In the genomic region with DNA sequence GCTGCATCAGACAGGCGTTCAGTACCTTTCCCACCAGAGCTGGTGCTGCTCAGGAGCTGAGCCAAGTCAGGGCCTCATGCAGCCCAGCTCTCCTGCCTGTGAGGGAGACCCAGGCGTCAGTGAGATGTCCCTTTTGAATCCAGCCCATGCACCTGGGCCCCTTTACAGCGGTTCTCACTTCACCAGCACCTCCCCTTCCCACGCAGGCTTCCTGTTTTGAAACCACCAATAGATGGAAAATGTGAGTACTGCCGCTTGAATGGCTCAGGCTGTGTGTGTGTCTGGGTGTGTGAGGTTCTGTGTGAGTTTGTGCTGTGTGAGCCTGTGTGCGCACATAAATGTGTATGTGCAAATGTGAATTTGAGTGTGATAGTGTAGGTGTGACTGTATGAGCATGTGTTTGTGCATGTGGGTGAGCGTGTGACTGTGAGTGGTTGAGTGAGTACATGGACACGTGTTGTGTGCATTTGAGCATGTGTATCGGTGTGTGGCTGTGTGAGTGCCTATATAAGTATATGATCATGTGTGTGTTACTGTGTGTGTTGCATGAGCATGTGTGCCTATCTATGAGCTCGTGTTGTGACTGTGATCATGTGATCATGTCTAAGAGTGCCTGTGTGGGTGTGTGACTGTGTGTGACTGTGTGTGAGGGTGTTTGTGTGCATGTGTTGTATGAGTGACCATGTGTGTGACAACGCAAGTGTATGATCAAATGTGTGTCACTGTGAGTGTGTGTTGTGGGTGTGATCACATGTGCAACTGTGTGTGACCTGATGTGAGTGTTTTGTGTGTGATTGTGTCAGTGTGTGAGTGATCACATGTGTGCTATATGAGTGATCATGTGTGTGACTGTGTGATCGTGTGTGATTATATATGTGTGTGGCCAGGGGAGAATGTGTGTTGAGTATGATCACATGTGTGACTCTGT, we compare ENCODE assay signal across 8 cellular contexts.
DNase-seq lines count a peak whose midpoint lies in the region; ATAC-seq and TF ChIP-seq lines count a peak whose summit lies in the region.

No MANE protein-coding gene starts in this region.

- BruUV-seq in Calu3 (replicated peaks; lab: Mats Ljungman, UMichigan): no TSS peak

- CTCF ChIA-PET in activated naive CD4-positive, alpha-beta T cell treated with anti-CD3 and anti-CD28 coated beads for 36 hours (lab: Charles Lee): interaction anchor here (0.6 to 2.7 kb wide), 11 partner anchors 8 to 110 kb away, joined by 3 to 11 read pairs (median 5); no protein-coding TSS in a partner anchor
- CTCF ChIA-PET in Calu3 (lab: Charles Lee): no interaction called here

- no peaks in the 10 kb centered on the region for H3K27me3 ChIP-seq in GM06990 (replicated peaks; ENCODE audit: control insufficient read depth, insufficient read depth, low read length)

- peak; percentile 54 for ATAC-seq in HG02759 (IDR thresholded peaks at IDR 0.05; ENCODE audit: unreplicated experiment)

- no peak overlapping the region for H3K27ac Mint-ChIP-seq in activated naive CD4-positive, alpha-beta T cell treated with anti-CD3 and anti-CD28 coated beads for 36 hours
- no peak overlapping the region for H3K27ac Mint-ChIP-seq in Calu3 (ENCODE audit: unreplicated experiment)

- H3K4me1 Mint-ChIP-seq in activated naive CD4-positive, alpha-beta T cell treated with anti-CD3 and anti-CD28 coated beads for 36 hours (ENCODE audit: low read depth): peaks cover 5% of the 10 kb centered on the region
- H3K4me1 Mint-ChIP-seq in Calu3 (ENCODE audit: low read depth, unreplicated experiment): no peaks in the 10 kb centered on the region

- TF ChIP-seq CTCF in GM06990 (IDR thresholded peaks at IDR 0.05; ENCODE audit: insufficient read depth, low read length, poor library complexity, severe bottlenecking): no peak
- no peak for TF ChIP-seq CTCF in Calu3 (IDR thresholded peaks at IDR 0.05; ENCODE audit: unreplicated experiment)
- TF ChIP-seq CTCF in coronary artery (IDR thresholded peaks at IDR 0.05): no peak

- H3K27me3 Mint-ChIP-seq in activated naive CD4-positive, alpha-beta T cell treated with anti-CD3 and anti-CD28 coated beads for 36 hours (ENCODE audit: low read depth): peaks cover 6% of the 10 kb centered on the region
- H3K27me3 Mint-ChIP-seq in Calu3 (ENCODE audit: unreplicated experiment): no peaks in the 10 kb centered on the region

- no peak overlapping the region for H3K4me3 ChIP-seq in GM06990 (replicated peaks; ENCODE audit: low read depth, low read length)
- no peak overlapping the region for H3K4me3 ChIP-seq in coronary artery

- H3K4me3 Mint-ChIP-seq in activated naive CD4-positive, alpha-beta T cell treated with anti-CD3 and anti-CD28 coated beads for 36 hours: no peak overlapping the region
- H3K4me3 Mint-ChIP-seq in Calu3 (ENCODE audit: low read depth, unreplicated experiment): no peak overlapping the region

- DNase-seq in GM06990 (ENCODE audit: extremely low read depth, insufficient read length) (peak; percentile 64), SKM-1 treated with dmso at 0.1 percent for 144 hours (lab: John Stamatoyannopoulos, UW; ENCODE audit: unreplicated experiment) (peak; percentile 79), Calu3 (no peak), coronary artery (ENCODE audit: low spot score) (no peak), AG20443 (ENCODE audit: low spot score) (no peak)
- peak; percentile 91 for DNase-seq in activated naive CD4-positive, alpha-beta T cell treated with anti-CD3 and anti-CD28 coated beads for 36 hours
- peak; percentile 82 for DNase-seq in stimulated activated CD4-positive, alpha-beta T cell treated with anti-CD3 and anti-CD28 coated beads, Interleukin-15, amount 100 ng/mL, for 48 hours (ENCODE audit: low read depth in 2 of 2)

- intact Hi-C loops in activated naive CD4-positive, alpha-beta T cell treated with anti-CD3 and anti-CD28 coated beads for 36 hours (cut with micrococcal nuclease): loop anchor here (1.0 kb wide), 1 partner anchor 17 kb away; no protein-coding TSS in a partner anchor
- intact Hi-C loops in Calu3 (cut with micrococcal nuclease; ENCODE audit: unreplicated experiment): no loop called here

- no peaks in the 10 kb centered on the region for H3K36me3 Mint-ChIP-seq in activated naive CD4-positive, alpha-beta T cell treated with anti-CD3 and anti-CD28 coated beads for 36 hours (ENCODE audit: low read depth)
- H3K36me3 Mint-ChIP-seq in Calu3 (ENCODE audit: insufficient read depth, unreplicated experiment): peaks cover 5% of the 10 kb centered on the region

- peak overlapping the region in 1 of 2 donors; percentile 51 for H3K27ac ChIP-seq in coronary artery

- no peaks in the 10 kb centered on the region for H3K9me3 Mint-ChIP-seq in activated naive CD4-positive, alpha-beta T cell treated with anti-CD3 and anti-CD28 coated beads for 36 hours
- no peaks in the 10 kb centered on the region for H3K9me3 Mint-ChIP-seq in Calu3 (ENCODE audit: low read depth, unreplicated experiment)

- no peaks in the 10 kb centered on the region for H3K36me3 ChIP-seq in GM06990 (ENCODE audit: control insufficient read depth, insufficient read depth, low read length)

Comparison
In these comparisons a context has a peak if more than half of its experiments do, and no peak if none do; other contexts are left out.
1. DNase-seq: peak in GM06990 (single experiment), SKM-1 treated with dmso at 0.1 percent for 144 hours (single experiment), activated naive CD4-positive, alpha-beta T cell treated with anti-CD3 and anti-CD28 coated beads for 36 hours (single experiment) and stimulated activated CD4-positive, alpha-beta T cell treated with anti-CD3 and anti-CD28 coated beads, Interleukin-15, amount 100 ng/mL, for 48 hours (2 of 2); none in Calu3 (single experiment), coronary artery (single experiment) and AG20443 (single experiment).